ENCODE assay signal across 21 cellular contexts in genomic region chrX:16005899-16006298, GRCh38.
"Had no signal": no experiment of that assay in that cellular context is flagged by ENCODE, and none has a peak within 500 bp of the region (broad histone marks: within the 10 kb centered on the region; RNA-seq: fewer than 3 reads in every experiment).

No MANE protein-coding gene starts in this region.

- DNase-seq: activated CD4-positive, alpha-beta T cell treated with anti-CD3 and anti-CD28 coated beads for 48 hours; activated CD4-positive, alpha-beta T cell treated with anti-CD3 and anti-CD28 coated beads, Interleukin-2, amount 50 U/mL, for 48 hours; activated CD8-positive, alpha-beta memory T cell treated with anti-CD3 and anti-CD28 coated beads for 24 hours; activated gamma-delta T cell; activated naive CD4-positive, alpha-beta T cell treated with anti-CD3 and anti-CD28 coated beads, Interleukin-2, amount 10 ng/mL, durations not matched to agents 7 days and 5 days; activated naive CD8-positive, alpha-beta T cell treated with anti-CD3 and anti-CD28 coated beads, Interleukin-2, amount 10 ng/mL, durations not matched to agents 7 days and 5 days; amniotic stem cell; brain microvascular endothelial cell; foreskin melanocyte; heart right ventricle; left lung; mesendoderm; natural killer cell; occipital lobe; stimulated activated naive CD4-positive, alpha-beta T cell; T1000; WERI-Rb-1 had no signal

- H3K4me3 Mint-ChIP-seq: activated naive CD4-positive, alpha-beta T cell treated with anti-CD3 and anti-CD28 coated beads, Interleukin-2, amount 10 ng/mL, durations not matched to agents 7 days and 5 days; activated naive CD8-positive, alpha-beta T cell treated with anti-CD3 and anti-CD28 coated beads, Interleukin-2, amount 10 ng/mL, durations not matched to agents 7 days and 5 days; activated T-helper 1 cell treated with anti-CD3 and anti-CD28 coated beads, Interleukin-12 subunit alpha, Interleukin-12 subunit beta, Interleukin-2, Interleukin-4 antibody, amounts not matched to agents 30 ng/mL and 10 ng/mL and 1 ng/mL, durations not matched to agents 14 hours and 24 hours and 36 hours; dendritic cell treated with granulocyte-macrophage colony-stimulating factor and Interleukin-4, amounts not matched to agents 40 ng/mL and 50 ng/mL, for 4 days; natural killer cell; neural progenitor cell had no signal

- H3K4me1 Mint-ChIP-seq: activated naive CD4-positive, alpha-beta T cell treated with anti-CD3 and anti-CD28 coated beads, Interleukin-2, amount 10 ng/mL, durations not matched to agents 7 days and 5 days; activated naive CD8-positive, alpha-beta T cell treated with anti-CD3 and anti-CD28 coated beads, Interleukin-2, amount 10 ng/mL, durations not matched to agents 7 days and 5 days; natural killer cell; neural progenitor cell had no signal

- H3K36me3 Mint-ChIP-seq: activated naive CD4-positive, alpha-beta T cell treated with anti-CD3 and anti-CD28 coated beads, Interleukin-2, amount 10 ng/mL, durations not matched to agents 7 days and 5 days; activated naive CD8-positive, alpha-beta T cell treated with anti-CD3 and anti-CD28 coated beads, Interleukin-2, amount 10 ng/mL, durations not matched to agents 7 days and 5 days; natural killer cell; neural progenitor cell had no signal

- H3K27ac Mint-ChIP-seq: activated naive CD4-positive, alpha-beta T cell treated with anti-CD3 and anti-CD28 coated beads, Interleukin-2, amount 10 ng/mL, durations not matched to agents 7 days and 5 days; activated naive CD8-positive, alpha-beta T cell treated with anti-CD3 and anti-CD28 coated beads, Interleukin-2, amount 10 ng/mL, durations not matched to agents 7 days and 5 days; activated T-helper 1 cell treated with anti-CD3 and anti-CD28 coated beads, Interleukin-12 subunit alpha, Interleukin-12 subunit beta, Interleukin-2, Interleukin-4 antibody, amounts not matched to agents 30 ng/mL and 10 ng/mL and 1 ng/mL, durations not matched to agents 14 hours and 24 hours and 36 hours; dendritic cell treated with granulocyte-macrophage colony-stimulating factor and Interleukin-4, amounts not matched to agents 40 ng/mL and 50 ng/mL, for 4 days; natural killer cell; neural progenitor cell had no signal

- H3K9me3 Mint-ChIP-seq: activated naive CD4-positive, alpha-beta T cell treated with anti-CD3 and anti-CD28 coated beads, Interleukin-2, amount 10 ng/mL, durations not matched to agents 7 days and 5 days; activated naive CD8-positive, alpha-beta T cell treated with anti-CD3 and anti-CD28 coated beads, Interleukin-2, amount 10 ng/mL, durations not matched to agents 7 days and 5 days; activated T-helper 1 cell treated with anti-CD3 and anti-CD28 coated beads, Interleukin-12 subunit alpha, Interleukin-12 subunit beta, Interleukin-2, Interleukin-4 antibody, amounts not matched to agents 30 ng/mL and 10 ng/mL and 1 ng/mL, durations not matched to agents 14 hours and 24 hours and 36 hours; natural killer cell had no signal

- ATAC-seq: activated CD4-positive, CD25-positive, alpha-beta regulatory T cell treated with anti-CD3 and anti-CD28 coated beads, Interleukin-2, amount 50 U/mL, for 24 hours; heart right ventricle; left lung; natural killer cell had no signal

- H3K27me3 Mint-ChIP-seq: activated naive CD4-positive, alpha-beta T cell treated with anti-CD3 and anti-CD28 coated beads, Interleukin-2, amount 10 ng/mL, durations not matched to agents 7 days and 5 days; dendritic cell treated with granulocyte-macrophage colony-stimulating factor and Interleukin-4, amounts not matched to agents 40 ng/mL and 50 ng/mL, for 4 days had no signal
